17 cellular contexts compared by ENCODE assay signal in genomic region chr5:27969157-27969556, GRCh38.
DNase-seq lines count a peak whose midpoint lies in the region; ATAC-seq, FAIRE-seq and TF ChIP-seq lines count a peak whose summit lies in the region.
"Had no signal": no experiment of that assay in that cellular context is flagged by ENCODE, and none has a peak within 500 bp of the region (broad histone marks: within the 10 kb centered on the region; RNA-seq: fewer than 3 reads in every experiment).

No MANE protein-coding gene starts in this region.

- H3K27ac ChIP-seq in DND-41 (ENCODE audit: low read length) (no peak overlapping the region), SU-DHL-6 (ENCODE audit: low read depth, low read length) (no peak overlapping the region)
- H3K27ac ChIP-seq: BLaER1 had no signal

- H2AFZ ChIP-seq in DND-41 (ENCODE audit: low read depth, low read length) (no peak overlapping the region), SU-DHL-6 (ENCODE audit: low read depth, low read length, severe bottlenecking) (peak overlapping the region; percentile 48)

- H3K27me3 ChIP-seq in DND-41 (ENCODE audit: insufficient read depth, low read length, poor library complexity) (no peaks in the 10 kb centered on the region), SU-DHL-6 (ENCODE audit: low read length) (no peaks in the 10 kb centered on the region)
- H3K27me3 ChIP-seq: BLaER1 had no signal

- ATAC-seq in DND-41 (ENCODE audit: insufficient read depth, low read depth) (peak; percentile 75), HG03521 (IDR thresholded peaks at IDR 0.05; ENCODE audit: unreplicated experiment) (no peak)
- ATAC-seq: HCT116 had no signal

- H4K20me1 ChIP-seq in DND-41 (ENCODE audit: insufficient read depth, low read length) (no peaks in the 10 kb centered on the region), SU-DHL-6 (ENCODE audit: low read depth, low read length) (no peaks in the 10 kb centered on the region)
- H4K20me1 ChIP-seq: BLaER1 had no signal

- no peak for TF ChIP-seq CTCF in DND-41 (IDR thresholded peaks at IDR 0.05; ENCODE audit: borderline replicate concordance, extremely low read depth, low read length, poor library complexity, severe bottlenecking)
- no peak for TF ChIP-seq CTCF in SU-DHL-6 (IDR thresholded peaks at IDR 0.05; ENCODE audit: insufficient read depth, low read length, poor library complexity, severe bottlenecking)

- FAIRE-seq in frontal cortex (lab: Jason Lieb, UNC): no peak
- FAIRE-seq: GM19239, H1 had no signal

- no peaks in the 10 kb centered on the region for H3K9me2 ChIP-seq in SU-DHL-6 (replicated peaks; ENCODE audit: insufficient read depth, low read length)

- no peak overlapping the region for H3K4me2 ChIP-seq in DND-41 (ENCODE audit: insufficient read depth, low read length)
- H3K4me2 ChIP-seq in SU-DHL-6 (ENCODE audit: low read depth, low read length, poor library complexity, severe bottlenecking): peak overlapping the region; percentile 7
- H3K4me2 ChIP-seq: BLaER1 had no signal

- no peak for DNase-seq in DND-41
- peak; percentile 8 for DNase-seq in LHCN-M2 (ENCODE audit: low read depth)
- peak; percentile 2 for DNase-seq in myocyte (ENCODE audit: low read depth)
- no peak for DNase-seq in activated CD4-positive, alpha-beta T cell treated with anti-CD3 and anti-CD28 coated beads for 1 hour
- no peak for DNase-seq in frontal cortex (ENCODE audit: low spot score in 2 of 2)
- no peak for DNase-seq in NCI-H446 treated with DMSO at 0.1 percent for 48 hours (lab: John Stamatoyannopoulos, UW)
- DNase-seq: 8988T; AML-193; Caco-2; CD8-positive, alpha-beta memory T cell; GF-D8 had no signal

- no peaks in the 10 kb centered on the region for H3K4me1 ChIP-seq in DND-41 (ENCODE audit: insufficient read depth, low read length)
- H3K4me1 ChIP-seq: BLaER1, Caco-2 had no signal

- H3K4me3 ChIP-seq in DND-41 (ENCODE audit: low read depth in 1 of 2, low read length in 2 of 2) (no peak overlapping the region), SU-DHL-6 (ENCODE audit: insufficient read depth, low read length, poor library complexity, severe bottlenecking) (no peak overlapping the region)
- H3K4me3 ChIP-seq: BLaER1 had no signal

- H3K9ac ChIP-seq in DND-41 (ENCODE audit: low read depth, low read length) (no peak overlapping the region), SU-DHL-6 (ENCODE audit: low read length) (no peak overlapping the region)
- H3K9ac ChIP-seq: BLaER1 had no signal

- H3K79me2 ChIP-seq in DND-41 (ENCODE audit: insufficient read depth, low read length) (no peaks in the 10 kb centered on the region), SU-DHL-6 (ENCODE audit: insufficient read depth, low read length) (no peaks in the 10 kb centered on the region)

- no peaks in the 10 kb centered on the region for H3F3A ChIP-seq in SU-DHL-6 (ENCODE audit: insufficient read depth)

- H3K9me3 ChIP-seq in DND-41 (ENCODE audit: insufficient read depth, low read length, severe bottlenecking) (peaks cover 9% of the 10 kb centered on the region), SU-DHL-6 (ENCODE audit: insufficient read depth, low read length) (peaks cover 14% of the 10 kb centered on the region; the same call in 1 of the 2 replicates)

- H3K36me3 ChIP-seq in DND-41 (ENCODE audit: insufficient read depth, low read length) (no peaks in the 10 kb centered on the region), SU-DHL-6 (ENCODE audit: low read length) (no peaks in the 10 kb centered on the region)
- H3K36me3 ChIP-seq: BLaER1 had no signal

Comparison
In these comparisons a context has a peak if more than half of its experiments do, and no peak if none do; other contexts are left out.
1. DNase-seq: peak in LHCN-M2 (single experiment) and myocyte (single experiment); none in DND-41 (single experiment), activated CD4-positive, alpha-beta T cell treated with anti-CD3 and anti-CD28 coated beads for 1 hour (single experiment), frontal cortex (0 of 2) and NCI-H446 treated with DMSO at 0.1 percent for 48 hours (single experiment).